Comparison of ENCODE assay signal across 7 cellular contexts in the genomic region with DNA sequence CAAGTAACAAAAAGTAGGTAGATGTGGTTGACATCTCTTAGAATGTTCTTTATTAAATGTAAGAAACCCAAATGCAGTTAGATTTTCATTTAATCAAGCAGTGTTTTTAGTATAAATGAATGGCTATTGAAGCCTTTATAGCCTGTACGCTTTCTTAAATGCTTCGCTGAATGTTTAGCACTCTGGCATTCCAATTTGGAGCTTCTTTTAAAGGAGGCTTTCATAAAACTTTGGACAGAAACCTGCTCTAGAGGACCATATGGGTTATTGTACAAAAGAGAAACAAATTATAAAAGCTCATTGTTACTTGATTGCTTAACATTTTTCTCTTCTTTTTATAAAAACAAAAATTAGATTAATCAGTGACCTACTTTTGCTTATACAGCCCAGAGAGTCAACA. TPM values are rescaled to one million over a fixed set of nuclear protein-coding genes. Genes with fewer than 3 reads are reported as not detected.
"Had no signal": no experiment of that assay in that cellular context is flagged by ENCODE, and none has a peak within 500 bp of the region (broad histone marks: within the 10 kb centered on the region; RNA-seq: fewer than 3 reads in every experiment).

No MANE protein-coding gene starts in this region.

- DNase-seq: GM23248, GOT3, H7, HFFc6, KBM-7 had no signal

RNA-seq across cellular contexts. Expression of gene KCND2, which starts 59.5 kb away (rescaled TPM):
- total RNA-seq: HepG2, HFFc6, HT1080 had no signal
